ENCODE assay signal across 15 cellular contexts in the genomic region with DNA sequence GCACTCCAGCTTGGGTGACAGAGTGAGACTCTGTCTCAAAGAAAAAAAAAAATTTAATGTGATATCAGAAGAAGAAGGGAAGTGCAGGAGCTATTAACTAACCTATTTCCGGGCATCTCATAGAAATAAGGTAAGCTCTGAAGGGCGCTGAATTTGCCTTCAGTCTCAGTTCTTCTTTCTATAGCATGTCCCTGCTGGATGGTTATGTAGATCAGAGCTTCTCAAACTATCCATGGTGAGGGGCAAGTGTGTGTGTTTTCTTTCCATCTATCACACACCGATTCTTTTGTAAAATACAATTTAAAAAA.
DNase-seq lines count a peak whose midpoint lies in the region; ATAC-seq and TF ChIP-seq lines count a peak whose summit lies in the region.
"Had no signal": no experiment of that assay in that cellular context is flagged by ENCODE, and none has a peak within 500 bp of the region (broad histone marks: within the 10 kb centered on the region; RNA-seq: fewer than 3 reads in every experiment).

No MANE protein-coding gene starts in this region.

- H3K27me3 Mint-ChIP-seq in stimulated activated naive CD8-positive, alpha-beta T cell treated with anti-CD3 and anti-CD28 coated beads, Interleukin-15, amount 100 ng/mL, for 72 hours = peaks cover 9% of the 10 kb centered on the region

- H3K4me3 Mint-ChIP-seq in stimulated activated naive CD8-positive, alpha-beta T cell treated with anti-CD3 and anti-CD28 coated beads, Interleukin-15, amount 100 ng/mL, for 72 hours = no peak overlapping the region
- H3K4me3 Mint-ChIP-seq: activated naive CD8-positive, alpha-beta T cell treated with anti-CD3 and anti-CD28 coated beads, Interleukin-2, amount 50 U/mL, for 24 hours; CD14-positive monocyte; neural crest cell had no signal

- H3K36me3 ChIP-seq in esophagus squamous epithelium = peaks cover 0 to 13% (median 0%) of the 10 kb centered on the region in 3 donors
- H3K36me3 ChIP-seq in esophagus muscularis mucosa = no peaks in the 10 kb centered on the region
- H3K36me3 ChIP-seq: thoracic aorta had no signal

- TF ChIP-seq CTCF in VCaP (conservative IDR thresholded peaks at IDR 0.05) (no peak), esophagus squamous epithelium (IDR thresholded peaks at IDR 0.05) (no peak), esophagus muscularis mucosa (IDR thresholded peaks at IDR 0.05) (no peak)

- H3K27me3 ChIP-seq in esophagus squamous epithelium (no peaks in the 10 kb centered on the region), esophagus muscularis mucosa (no peaks in the 10 kb centered on the region)

- intact Hi-C loops in esophagus squamous epithelium (cut with DNase I) (no loop called here), esophagus muscularis mucosa (cut with DNase I) (no loop called here)

- peaks cover 0 to 40% (median 0%) of the 10 kb centered on the region in 3 donors for H3K4me1 ChIP-seq in esophagus squamous epithelium
- H3K4me1 ChIP-seq in esophagus muscularis mucosa = peaks cover 0 to 17% (median 4%) of the 10 kb centered on the region in 4 donors

- TF ChIP-seq EP300 in esophagus muscularis mucosa (IDR thresholded peaks at IDR 0.05) = no peak

- no peak overlapping the region for H3K27ac Mint-ChIP-seq in stimulated activated naive CD8-positive, alpha-beta T cell treated with anti-CD3 and anti-CD28 coated beads, Interleukin-15, amount 100 ng/mL, for 72 hours
- H3K27ac Mint-ChIP-seq: activated naive CD8-positive, alpha-beta T cell treated with anti-CD3 and anti-CD28 coated beads, Interleukin-2, amount 50 U/mL, for 24 hours had no signal

- DNase-seq in esophagus squamous epithelium (lab: John Stamatoyannopoulos, UW) (no peak), esophagus muscularis mucosa (ENCODE audit: extremely low spot score) (no peak), RKO (ENCODE audit: low spot score) (no peak)
- DNase-seq in stimulated activated naive CD8-positive, alpha-beta T cell treated with anti-CD3 and anti-CD28 coated beads, Interleukin-15, amount 100 ng/mL, for 72 hours = no peak
- DNase-seq: activated naive CD8-positive, alpha-beta T cell treated with anti-CD3 and anti-CD28 coated beads, Interleukin-2, amount 50 U/mL, for 24 hours; NCI-H2171 treated with DMSO at 0.1 percent for 48 hours; stimulated activated CD4-positive, alpha-beta T cell treated with anti-CD3 and anti-CD28 coated beads, Interleukin-2, amount 100 ng/mL, for 24 hours had no signal

- no peaks in the 10 kb centered on the region for H3K9me3 Mint-ChIP-seq in stimulated activated naive CD8-positive, alpha-beta T cell treated with anti-CD3 and anti-CD28 coated beads, Interleukin-15, amount 100 ng/mL, for 72 hours
- H3K9me3 Mint-ChIP-seq: activated naive CD8-positive, alpha-beta T cell treated with anti-CD3 and anti-CD28 coated beads, Interleukin-2, amount 50 U/mL, for 24 hours; neural crest cell had no signal

- H3K4me3 ChIP-seq in esophagus squamous epithelium (no peak overlapping the region), esophagus muscularis mucosa (no peak overlapping the region)
- H3K4me3 ChIP-seq: SK-N-MC, thoracic aorta had no signal

- no peaks in the 10 kb centered on the region for H3K4me1 Mint-ChIP-seq in stimulated activated naive CD8-positive, alpha-beta T cell treated with anti-CD3 and anti-CD28 coated beads, Interleukin-15, amount 100 ng/mL, for 72 hours
- H3K4me1 Mint-ChIP-seq: CD14-positive monocyte had no signal

- 86 to 87% methylated on average over 3 of the region's 3 CpGs for WGBS in esophagus squamous epithelium, 2 donors
- WGBS in esophagus muscularis mucosa = 85% methylated on average over 3 of the region's 3 CpGs

- peak; percentile 98 for ATAC-seq in GM18511 (IDR thresholded peaks at IDR 0.05; ENCODE audit: unreplicated experiment)
- ATAC-seq in GM21423 (IDR thresholded peaks at IDR 0.05; ENCODE audit: unreplicated experiment) = peak; percentile 86
- ATAC-seq in HG03064 (IDR thresholded peaks at IDR 0.05; ENCODE audit: low read depth, unreplicated experiment) = peak; percentile 73
- no peak for ATAC-seq in stimulated activated naive CD8-positive, alpha-beta T cell treated with anti-CD3 and anti-CD28 coated beads, Interleukin-15, amount 100 ng/mL, for 72 hours
- ATAC-seq: activated naive CD8-positive, alpha-beta T cell treated with anti-CD3 and anti-CD28 coated beads, Interleukin-2, amount 50 U/mL, for 24 hours had no signal

- H3K9me3 ChIP-seq in esophagus squamous epithelium = no peaks in the 10 kb centered on the region
- no peaks in the 10 kb centered on the region for H3K9me3 ChIP-seq in esophagus muscularis mucosa
- H3K9me3 ChIP-seq: thoracic aorta had no signal

- no peak for TF ChIP-seq POLR2A in esophagus squamous epithelium (IDR thresholded peaks at IDR 0.05)
- TF ChIP-seq POLR2A in esophagus muscularis mucosa (IDR thresholded peaks at IDR 0.05; ENCODE audit: low read depth) = no peak

- H3K27ac ChIP-seq in VCaP = peak overlapping the region; percentile 34
- H3K27ac ChIP-seq in esophagus squamous epithelium = no peak overlapping the region
- H3K27ac ChIP-seq in esophagus muscularis mucosa (replicated peaks in 1 of 4) = no peak overlapping the region
- H3K27ac ChIP-seq: thoracic aorta had no signal
